Comparison of ENCODE assay signal across 1 cellular context in genomic region chr22:38955250-38955775, GRCh38.
TF ChIP-seq lines count a peak whose summit lies in the region.

No MANE protein-coding gene starts in this region.

TF ChIP-seq in HEK293, 187 proteins besides CTCF, POLR2A, EP300 and RAD21:
- TF ChIP-seq MZF1 (tag by site-specific recombination; IDR thresholded peaks at IDR 0.05; ENCODE audit: borderline replicate concordance) = no peak
- no peak for TF ChIP-seq ZNF776 (tag by site-specific recombination; IDR thresholded peaks at IDR 0.05; ENCODE audit: borderline replicate concordance)
- 0 out of 2 replicates have a peak, but pooled peaks have one; percentile 34 for TF ChIP-seq ZFP69B (tag by site-specific recombination; IDR thresholded peaks at IDR 0.05)
- TF ChIP-seq IKZF3 (tag by site-specific recombination; IDR thresholded peaks at IDR 0.05) = 0 out of 2 replicates have a peak, but pooled peaks have one; percentile 16
